In the genomic region with DNA sequence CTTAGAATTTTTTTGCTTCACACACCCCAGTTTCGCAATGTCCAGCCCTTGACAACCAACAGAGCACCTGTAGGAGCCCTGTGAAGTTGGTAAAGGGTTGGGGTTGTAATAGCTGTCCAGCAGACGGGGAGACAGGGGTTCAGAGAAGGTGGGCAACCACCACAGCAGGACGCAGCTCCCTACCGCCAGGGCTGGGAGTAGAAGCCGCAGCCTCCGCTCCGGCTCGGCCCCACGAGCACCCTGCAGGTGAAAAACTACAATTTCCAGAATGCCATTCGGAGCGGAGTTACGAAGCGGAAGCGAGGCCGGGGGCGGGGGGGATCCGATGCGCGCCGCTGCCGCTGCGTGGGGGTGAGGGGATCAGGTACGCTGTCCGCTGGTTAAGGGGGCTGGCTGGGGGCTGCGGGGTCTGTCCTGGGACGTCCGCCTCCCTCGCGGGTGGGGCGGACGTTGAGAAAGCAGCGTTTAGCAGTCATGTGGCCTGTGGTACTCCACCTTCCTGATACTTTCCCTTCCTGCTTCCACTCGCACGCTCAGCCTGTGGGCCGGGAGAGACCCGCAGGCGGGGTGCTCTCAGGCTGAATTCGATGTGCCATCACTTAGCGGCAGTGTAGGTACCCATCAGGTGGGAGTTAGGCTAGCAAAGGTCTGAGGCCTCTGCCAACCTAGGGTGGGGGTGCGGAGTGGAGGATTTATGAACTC, we compare ENCODE assay signal across 8 cellular contexts. TPM values are rescaled to one million over a fixed set of nuclear protein-coding genes. Genes with fewer than 3 reads are reported as not detected.
A peak's percentile ranks its signal among the peaks of the same experiment; 100 is the strongest.
DNase-seq lines count a peak whose midpoint lies in the region; ATAC-seq and TF ChIP-seq lines count a peak whose summit lies in the region.

A gene with protein sequence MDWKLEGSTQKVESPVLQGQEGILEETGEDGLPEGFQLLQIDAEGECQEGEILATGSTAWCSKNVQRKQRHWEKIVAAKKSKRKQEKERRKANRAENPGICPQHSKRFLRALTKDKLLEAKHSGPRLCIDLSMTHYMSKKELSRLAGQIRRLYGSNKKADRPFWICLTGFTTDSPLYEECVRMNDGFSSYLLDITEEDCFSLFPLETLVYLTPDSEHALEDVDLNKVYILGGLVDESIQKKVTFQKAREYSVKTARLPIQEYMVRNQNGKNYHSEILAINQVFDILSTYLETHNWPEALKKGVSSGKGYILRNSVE (plus strand): TSS at position 317 of the 702 bp plus-strand sequence. CDS start 8,127 bp downstream, outside the sequence.

- intact Hi-C loops in left lung (cut with DNase I), result no loop called here

- DNase-seq in NCI-H446 treated with DMSO at 0.1 percent for 48 hours (lab: John Stamatoyannopoulos, UW), result peak; percentile 2
- DNase-seq in activated CD4-positive, alpha-beta T cell treated with anti-CD3 and anti-CD28 coated beads, Interleukin-2, amount 10 ng/mL, durations not matched to agents 7 days and 5 days, result peak; percentile 77
- peak; percentile 78 for DNase-seq in dermis blood vessel endothelial cell
- DNase-seq in left lung, result peak; percentile 72 to 88
- peak; percentile 56 to 64 for DNase-seq in stimulated activated CD4-positive, alpha-beta T cell treated with anti-CD3 and anti-CD28 coated beads, Interleukin-2, amount 100 ng/mL, for 48 hours

- no peaks in the 10 kb centered on the region for H3K9me3 Mint-ChIP-seq in activated CD4-positive, alpha-beta T cell treated with anti-CD3 and anti-CD28 coated beads, Interleukin-2, amount 10 ng/mL, durations not matched to agents 7 days and 5 days

- H3K4me3 ChIP-seq in ACC112 (ENCODE audit: low read depth, low read length), result peak within 1 kb of the TSS; percentile 99
- peak within 1 kb of the TSS; percentile 63 to 64 for H3K4me3 ChIP-seq in left lung

- no peaks in the 10 kb centered on the region for H3K27me3 Mint-ChIP-seq in activated CD4-positive, alpha-beta T cell treated with anti-CD3 and anti-CD28 coated beads, Interleukin-2, amount 10 ng/mL, durations not matched to agents 7 days and 5 days

- POLR2A ChIA-PET in activated CD4-positive, alpha-beta T cell treated with anti-CD3 and anti-CD28 coated beads, Interleukin-2, amount 10 ng/mL, durations not matched to agents 7 days and 5 days (lab: Charles Lee), result no interaction called here

- no peak for TF ChIP-seq CTCF in left lung (IDR thresholded peaks at IDR 0.05)

- H3K4me3 Mint-ChIP-seq in activated CD4-positive, alpha-beta T cell treated with anti-CD3 and anti-CD28 coated beads, Interleukin-2, amount 10 ng/mL, durations not matched to agents 7 days and 5 days, result peak within 1 kb of the TSS; percentile 96

- CTCF ChIA-PET in activated CD4-positive, alpha-beta T cell treated with anti-CD3 and anti-CD28 coated beads, Interleukin-2, amount 10 ng/mL, durations not matched to agents 7 days and 5 days (lab: Charles Lee), result no interaction called here

- H3K27ac Mint-ChIP-seq in activated CD4-positive, alpha-beta T cell treated with anti-CD3 and anti-CD28 coated beads, Interleukin-2, amount 10 ng/mL, durations not matched to agents 7 days and 5 days, result peak within 1 kb of the TSS; percentile 94

- peak within 1 kb of the TSS; percentile 98 for H2AFZ ChIP-seq in ACC112 (ENCODE audit: low read length, unreplicated experiment)

- peaks cover 19% of the 10 kb centered on the region for H3K79me2 ChIP-seq in ACC112 (ENCODE audit: control insufficient read depth, insufficient read depth, low read length, unreplicated experiment)

- H3K27ac ChIP-seq in ACC112 (ENCODE audit: low read depth, low read length), result peak within 1 kb of the TSS; percentile 38; the same call in 1 of the 2 replicates
- H3K27ac ChIP-seq in left lung, result peak within 1 kb of the TSS; percentile 53 to 80

- ATAC-seq in GM18858 (IDR thresholded peaks at IDR 0.05; ENCODE audit: unreplicated experiment) (peak; percentile 69), HG03108 (IDR thresholded peaks at IDR 0.05; ENCODE audit: unreplicated experiment) (peak; percentile 76), left lung (peak; percentile 98)

- no peaks in the 10 kb centered on the region for H3K9me3 ChIP-seq in left lung

- H3K36me3 ChIP-seq in ACC112 (ENCODE audit: insufficient read depth, low read length) (no peaks in the 10 kb centered on the region), left lung (no peaks in the 10 kb centered on the region)

- H3K4me1 ChIP-seq in ACC112 (ENCODE audit: control insufficient read depth, insufficient read depth, low read length, unreplicated experiment) (peaks cover 7% of the 10 kb centered on the region), left lung (peaks cover 8 to 15% of the 10 kb centered on the region in 2 donors)

- peaks cover 9% of the 10 kb centered on the region for H3K36me3 Mint-ChIP-seq in activated CD4-positive, alpha-beta T cell treated with anti-CD3 and anti-CD28 coated beads, Interleukin-2, amount 10 ng/mL, durations not matched to agents 7 days and 5 days (ENCODE audit: low read depth)

- peaks cover 29% of the 10 kb centered on the region for H3K4me1 Mint-ChIP-seq in activated CD4-positive, alpha-beta T cell treated with anti-CD3 and anti-CD28 coated beads, Interleukin-2, amount 10 ng/mL, durations not matched to agents 7 days and 5 days

- no peaks in the 10 kb centered on the region for H3K27me3 ChIP-seq in ACC112 (ENCODE audit: insufficient read depth, low read length)
- no peaks in the 10 kb centered on the region for H3K27me3 ChIP-seq in left lung

RNA-seq across cellular contexts. Expression of the gene that starts here (rescaled TPM):
- 10 to 100 TPM; 13.9 to 14.3 TPM for total RNA-seq in activated CD4-positive, alpha-beta T cell treated with anti-CD3 and anti-CD28 coated beads, Interleukin-2, amount 10 ng/mL, durations not matched to agents 7 days and 5 days
- 2.0 and 2.8 TPM in 2 replicates for total RNA-seq in dermis blood vessel endothelial cell
- 1 to 10 TPM; 5.8 to 7.5 TPM for total RNA-seq in left lung

Comparison
In these comparisons a context has a peak if more than half of its experiments do, and no peak if none do; other contexts are left out.
1. Peak in every context shown above with its lines: DNase-seq, ATAC-seq, H3K4me3 ChIP-seq and H3K27ac ChIP-seq.
2. DNase-seq: peak in every context shown above with its lines; median percentile 80 in left lung; 78 in dermis blood vessel endothelial cell; 77 in activated CD4-positive, alpha-beta T cell treated with anti-CD3 and anti-CD28 coated beads, Interleukin-2, amount 10 ng/mL, durations not matched to agents 7 days and 5 days; 60 in stimulated activated CD4-positive, alpha-beta T cell treated with anti-CD3 and anti-CD28 coated beads, Interleukin-2, amount 100 ng/mL, for 48 hours; 2 in NCI-H446 treated with DMSO at 0.1 percent for 48 hours.